In the genomic region with DNA sequence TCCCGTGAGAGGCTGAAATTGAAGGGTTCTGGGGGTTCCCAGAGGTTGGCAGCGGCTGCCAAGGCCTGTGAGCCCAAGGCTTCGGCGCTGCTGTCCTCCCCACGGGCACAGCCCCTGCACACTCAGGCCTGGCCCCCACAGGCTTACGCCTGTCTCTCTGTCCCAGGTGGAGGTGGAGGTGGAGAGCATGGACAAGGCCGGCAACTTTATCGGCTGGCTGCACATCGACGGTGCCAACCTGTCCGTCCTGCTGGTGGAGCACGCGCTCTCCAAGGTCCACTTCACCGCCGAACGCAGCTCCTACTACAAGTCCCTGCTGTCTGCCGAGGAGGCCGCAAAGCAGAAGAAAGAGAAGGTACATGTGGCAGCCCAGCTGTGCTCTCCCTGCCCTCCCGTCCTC, we compare ENCODE assay signal across 26 cellular contexts. TPM values are rescaled to one million over a fixed set of nuclear protein-coding genes. Genes with fewer than 3 reads are reported as not detected.
"Had no signal": no experiment of that assay in that cellular context is flagged by ENCODE, and none has a peak within 500 bp of the region (broad histone marks: within the 10 kb centered on the region; RNA-seq: fewer than 3 reads in every experiment).

No MANE protein-coding gene starts in this region.

- H3K36me3 ChIP-seq: breast epithelium had no signal

- H3K27me3 Mint-ChIP-seq: activated CD8-positive, alpha-beta memory T cell treated with anti-CD3 and anti-CD28 coated beads, Interleukin-2, amount 10 ng/mL, durations not matched to agents 7 days and 5 days; activated naive CD4-positive, alpha-beta T cell treated with anti-CD3 and anti-CD28 coated beads, Interleukin-2, amount 10 ng/mL, durations not matched to agents 7 days and 5 days; activated naive CD8-positive, alpha-beta T cell treated with anti-CD3 and anti-CD28 coated beads, Interleukin-2, amount 10 ng/mL, durations not matched to agents 7 days and 5 days; activated T-helper 17 cell treated with anti-CD3 and anti-CD28 coated beads, Interleukin-2, amount 50 U/mL, for 72 hours; T-helper 17 cell had no signal

- H3K36me3 Mint-ChIP-seq: activated CD8-positive, alpha-beta memory T cell treated with anti-CD3 and anti-CD28 coated beads, Interleukin-2, amount 10 ng/mL, durations not matched to agents 7 days and 5 days; activated naive CD8-positive, alpha-beta T cell treated with anti-CD3 and anti-CD28 coated beads, Interleukin-2, amount 10 ng/mL, durations not matched to agents 7 days and 5 days; WTC11 had no signal

- H3K9me3 ChIP-seq: breast epithelium had no signal

- H3K4me1 ChIP-seq: breast epithelium had no signal

- H3K27ac ChIP-seq: breast epithelium had no signal

- H3K4me3 Mint-ChIP-seq: activated CD8-positive, alpha-beta memory T cell treated with anti-CD3 and anti-CD28 coated beads, Interleukin-2, amount 10 ng/mL, durations not matched to agents 7 days and 5 days; activated naive CD4-positive, alpha-beta T cell treated with anti-CD3 and anti-CD28 coated beads, Interleukin-2, amount 10 ng/mL, durations not matched to agents 7 days and 5 days; activated naive CD8-positive, alpha-beta T cell treated with anti-CD3 and anti-CD28 coated beads, Interleukin-2, amount 10 ng/mL, durations not matched to agents 7 days and 5 days; activated T-helper 17 cell treated with anti-CD3 and anti-CD28 coated beads, Interleukin-2, amount 50 U/mL, for 72 hours; T-helper 17 cell; WTC11 had no signal

- H3K4me3 ChIP-seq: breast epithelium had no signal

- H3K4me1 Mint-ChIP-seq: activated T-helper 17 cell treated with anti-CD3 and anti-CD28 coated beads, Interleukin-2, amount 50 U/mL, for 72 hours had no signal

- H3K27me3 ChIP-seq: breast epithelium had no signal

- DNase-seq: activated CD4-positive, alpha-beta T cell treated with anti-CD3 and anti-CD28 coated beads for 48 hours; activated CD4-positive, alpha-beta T cell treated with anti-CD3 and anti-CD28 coated beads, Interleukin-2, amount 50 U/mL, for 48 hours; activated CD4-positive, CD25-positive, alpha-beta regulatory T cell treated with anti-CD3 and anti-CD28 coated beads, Interleukin-2, amount 50 U/mL, for 72 hours; activated CD8-positive, alpha-beta memory T cell treated with anti-CD3 and anti-CD28 coated beads, Interleukin-2, amount 10 ng/mL, durations not matched to agents 7 days and 5 days; activated gamma-delta T cell; activated naive CD4-positive, alpha-beta T cell treated with anti-CD3 and anti-CD28 coated beads, Interleukin-2, amount 10 ng/mL, durations not matched to agents 7 days and 5 days; activated naive CD8-positive, alpha-beta T cell treated with anti-CD3 and anti-CD28 coated beads, Interleukin-2, amount 10 ng/mL, durations not matched to agents 7 days and 5 days; activated T-cell treated with anti-CD3 and anti-CD28 coated beads, Interleukin-2, amount 50 U/mL, for 48 hours; aorta; caudate nucleus; KG1; NCI-H1092; NCI-H1930; NCI-H2171; NCI-H2227 treated with DMSO at 0.1 percent for 48 hours; NCI-H526; NCI-H774; SIG-M5; T-helper 17 cell; T-helper 9 cell had no signal

- H3K9me3 Mint-ChIP-seq: activated naive CD4-positive, alpha-beta T cell treated with anti-CD3 and anti-CD28 coated beads, Interleukin-2, amount 10 ng/mL, durations not matched to agents 7 days and 5 days; activated naive CD8-positive, alpha-beta T cell treated with anti-CD3 and anti-CD28 coated beads, Interleukin-2, amount 10 ng/mL, durations not matched to agents 7 days and 5 days; activated T-helper 17 cell treated with anti-CD3 and anti-CD28 coated beads, Interleukin-2, amount 50 U/mL, for 72 hours; WTC11 had no signal

- ATAC-seq: activated CD8-positive, alpha-beta memory T cell treated with anti-CD3 and anti-CD28 coated beads, Interleukin-2, amount 10 ng/mL, durations not matched to agents 7 days and 5 days; activated T-helper 17 cell treated with anti-CD3 and anti-CD28 coated beads, Interleukin-2, amount 50 U/mL, for 72 hours; T-helper 17 cell; WTC11 had no signal

- H3K27ac Mint-ChIP-seq: activated CD8-positive, alpha-beta memory T cell treated with anti-CD3 and anti-CD28 coated beads, Interleukin-2, amount 10 ng/mL, durations not matched to agents 7 days and 5 days; activated naive CD8-positive, alpha-beta T cell treated with anti-CD3 and anti-CD28 coated beads, Interleukin-2, amount 10 ng/mL, durations not matched to agents 7 days and 5 days; activated T-helper 17 cell treated with anti-CD3 and anti-CD28 coated beads, Interleukin-2, amount 50 U/mL, for 72 hours; T-helper 17 cell; WTC11 had no signal

RNA-seq across cellular contexts. Expression of a gene that starts 43.1 kb away (rescaled TPM):
- total RNA-seq: activated CD8-positive, alpha-beta memory T cell treated with anti-CD3 and anti-CD28 coated beads, Interleukin-2, amount 10 ng/mL, durations not matched to agents 7 days and 5 days; NCI-H460; OCI-LY7; RPMI7951 had no signal
